In genomic region chr11:27158763-27159679, GRCh38 we compare ENCODE assay signal across 8 cellular contexts.
A peak's percentile ranks its signal among the peaks of the same experiment; 100 is the strongest.
DNase-seq lines count a peak whose midpoint lies in the region; ATAC-seq and TF ChIP-seq lines count a peak whose summit lies in the region.

No MANE protein-coding gene starts in this region.

- H3K27me3 Mint-ChIP-seq in endodermal cell (ENCODE audit: insufficient read depth), result peaks cover 2% of the 10 kb centered on the region
- H3K27me3 Mint-ChIP-seq in natural killer cell treated with Interleukin-12 subunit alpha and Interleukin-12 subunit beta and Interleukin-15 and Interleukin-18, amount 100 ng/mL, for 72 hours, result peaks cover 0 to 2% of the 10 kb centered on the region in 2 donors

- no peaks in the 10 kb centered on the region for H3K9me2 ChIP-seq in DOHH2 (replicated peaks; ENCODE audit: control insufficient read depth, low read length)

- whole genome bisulfite sequencing in endodermal cell (ENCODE audit: insufficient coverage in 1 of 2, insufficient read length in 1 of 2), 2 experiments, result 52 to 55% methylated on average over 6 to 7 of the region's 8 CpGs

- H3F3A ChIP-seq in DOHH2 (ENCODE audit: control insufficient read depth, insufficient read depth), result no peaks in the 10 kb centered on the region

- H3K4me1 Mint-ChIP-seq in endodermal cell, result no peaks in the 10 kb centered on the region
- H3K4me1 Mint-ChIP-seq in natural killer cell treated with Interleukin-12 subunit alpha and Interleukin-12 subunit beta and Interleukin-15 and Interleukin-18, amount 100 ng/mL, for 72 hours (ENCODE audit: low read depth in 2 of 2), result no peaks in the 10 kb centered on the region

- H3K9me3 ChIP-seq in DOHH2 (ENCODE audit: control insufficient read depth, insufficient read depth, low read length) (no peaks in the 10 kb centered on the region), endodermal cell (ENCODE audit: control insufficient read depth, low read length) (peaks cover 30% of the 10 kb centered on the region)

- no peak overlapping the region for H3K4me2 ChIP-seq in DOHH2 (ENCODE audit: low read length)

- peak; percentile 56 for TF ChIP-seq CTCF in DOHH2 (IDR thresholded peaks at IDR 0.05; ENCODE audit: low read depth, low read length, poor library complexity, severe bottlenecking)
- peak; percentile 90 for TF ChIP-seq CTCF in endodermal cell (conservative IDR thresholded peaks at IDR 0.05)

- H3K27ac Mint-ChIP-seq in endodermal cell, result no peak overlapping the region
- no peak overlapping the region for H3K27ac Mint-ChIP-seq in natural killer cell treated with Interleukin-12 subunit alpha and Interleukin-12 subunit beta and Interleukin-15 and Interleukin-18, amount 100 ng/mL, for 72 hours

- peaks cover 3% of the 10 kb centered on the region; the same call in 1 of the 2 replicates for H3K27me3 ChIP-seq in DOHH2 (ENCODE audit: control insufficient read depth, low read length)
- no peaks in the 10 kb centered on the region for H3K27me3 ChIP-seq in endodermal cell (ENCODE audit: control insufficient read depth, insufficient read depth, low read length, poor library complexity, severe bottlenecking)

- H3K9ac ChIP-seq in endodermal cell (ENCODE audit: extremely low read depth, low read length, poor library complexity, severe bottlenecking), result no peak overlapping the region

- H3K4me1 ChIP-seq in DOHH2 (ENCODE audit: control insufficient read depth, low read length) (no peaks in the 10 kb centered on the region), endodermal cell (ENCODE audit: control insufficient read depth, insufficient read depth, low read length) (no peaks in the 10 kb centered on the region)

- peaks cover 7% of the 10 kb centered on the region for H3K36me3 Mint-ChIP-seq in endodermal cell (ENCODE audit: low read depth)
- no peaks in the 10 kb centered on the region for H3K36me3 Mint-ChIP-seq in natural killer cell treated with Interleukin-12 subunit alpha and Interleukin-12 subunit beta and Interleukin-15 and Interleukin-18, amount 100 ng/mL, for 72 hours

- no peaks in the 10 kb centered on the region for H3K79me2 ChIP-seq in DOHH2 (ENCODE audit: control insufficient read depth, low read length)

- H3K4me3 ChIP-seq in DOHH2 (ENCODE audit: low read length) (no peak overlapping the region), endodermal cell (ENCODE audit: low read length) (no peak overlapping the region)

- peak; percentile 52 for ATAC-seq in GM21423 (IDR thresholded peaks at IDR 0.05; ENCODE audit: unreplicated experiment)
- ATAC-seq in natural killer cell treated with Interleukin-12 subunit alpha and Interleukin-12 subunit beta and Interleukin-15 and Interleukin-18, amount 100 ng/mL, for 72 hours, result no peak

- no peak overlapping the region for H3K27ac ChIP-seq in DOHH2 (ENCODE audit: low read depth, low read length)
- H3K27ac ChIP-seq in endodermal cell (ENCODE audit: low read depth, low read length), result no peak overlapping the region

- H3K4me3 Mint-ChIP-seq in endodermal cell, result no peak overlapping the region
- H3K4me3 Mint-ChIP-seq in natural killer cell treated with Interleukin-12 subunit alpha and Interleukin-12 subunit beta and Interleukin-15 and Interleukin-18, amount 100 ng/mL, for 72 hours, result no peak overlapping the region

- DNase-seq in Kasumi-1 (lab: John Stamatoyannopoulos, UW) (peak; percentile 82 to 83), RPMI7951 (ENCODE audit: low read depth) (peak; percentile 69), endodermal cell (peak; percentile 76), medulla oblongata (ENCODE audit: extremely low spot score) (peak; percentile 83), T-helper 9 cell (no peak)
- DNase-seq in natural killer cell treated with Interleukin-12 subunit alpha and Interleukin-12 subunit beta and Interleukin-15 and Interleukin-18, amount 100 ng/mL, for 72 hours (ENCODE audit: low spot score), result no peak

- H3K36me3 ChIP-seq in DOHH2 (ENCODE audit: control insufficient read depth, low read length) (no peaks in the 10 kb centered on the region), endodermal cell (ENCODE audit: control insufficient read depth, insufficient read depth, low read length) (no peaks in the 10 kb centered on the region)

- H3K9me3 Mint-ChIP-seq in endodermal cell, result peaks cover 25% of the 10 kb centered on the region
- H3K9me3 Mint-ChIP-seq in natural killer cell treated with Interleukin-12 subunit alpha and Interleukin-12 subunit beta and Interleukin-15 and Interleukin-18, amount 100 ng/mL, for 72 hours, result peaks cover 3% of the 10 kb centered on the region

- no peaks in the 10 kb centered on the region for H4K20me1 ChIP-seq in DOHH2 (ENCODE audit: control insufficient read depth, insufficient read depth, low read depth, low read length)

Comparison
In these comparisons a context has a peak if more than half of its experiments do, and no peak if none do; other contexts are left out.
1. DNase-seq: peak in Kasumi-1 (2 of 2), RPMI7951 (single experiment), endodermal cell (single experiment) and medulla oblongata (single experiment); none in natural killer cell treated with Interleukin-12 subunit alpha and Interleukin-12 subunit beta and Interleukin-15 and Interleukin-18, amount 100 ng/mL, for 72 hours (single experiment) and T-helper 9 cell (single experiment).